In genomic region chr20:1227121-1227582, GRCh38 we compare ENCODE assay signal across 10 cellular contexts. TPM values are rescaled to one million over a fixed set of nuclear protein-coding genes. Genes with fewer than 3 reads are reported as not detected.
DNase-seq lines count a peak whose midpoint lies in the region; ATAC-seq and TF ChIP-seq lines count a peak whose summit lies in the region.
"Had no signal": no experiment of that assay in that cellular context is flagged by ENCODE, and none has a peak within 500 bp of the region (broad histone marks: within the 10 kb centered on the region; RNA-seq: fewer than 3 reads in every experiment).

No MANE protein-coding gene starts in this region.

- peaks cover 0 to 54% (median 20%) of the 10 kb centered on the region in 9 donors for H3K27me3 ChIP-seq in heart left ventricle
- peaks cover 42% of the 10 kb centered on the region for H3K27me3 ChIP-seq in hepatocyte
- H3K27me3 ChIP-seq in upper lobe of right lung = peaks cover 34% of the 10 kb centered on the region

- H3K79me2 ChIP-seq in hepatocyte = no peaks in the 10 kb centered on the region

- H2AFZ ChIP-seq in hepatocyte = no peak overlapping the region

- H3K36me3 ChIP-seq in heart left ventricle = no peaks in the 10 kb centered on the region
- H3K36me3 ChIP-seq in hepatocyte (replicated peaks; ENCODE audit: insufficient read depth, low read depth) = no peaks in the 10 kb centered on the region
- H3K36me3 ChIP-seq in upper lobe of right lung = no peaks in the 10 kb centered on the region
- H3K36me3 ChIP-seq: prostate gland had no signal

- H3K4me1 ChIP-seq in heart left ventricle (peaks cover 0 to 20% (median 11%) of the 10 kb centered on the region in 12 donors), hepatocyte (ENCODE audit: insufficient read depth) (peaks cover 7% of the 10 kb centered on the region), upper lobe of right lung (no peaks in the 10 kb centered on the region)

- H3K4me3 ChIP-seq in heart left ventricle (peak overlapping the region in 9 of 12 donors; percentile 62 to 90 (median 69)), WI38 (ENCODE audit: low read depth, low read length) (peak overlapping the region; percentile 84), hepatocyte (no peak overlapping the region), upper lobe of right lung (peak overlapping the region; percentile 62)

- 63 to 81% (median 74%) methylated on average over 14 of the region's 14 CpGs for WGBS in heart left ventricle, 4 donors
- 85% methylated on average over 14 of the region's 14 CpGs for WGBS in hepatocyte (ENCODE audit: low lambda C conversion rate, missing lambda C conversion rate)

- TF ChIP-seq POLR2A in heart left ventricle (IDR thresholded peaks at IDR 0.05) = no peak

- H3K9me3 ChIP-seq in heart left ventricle (peaks cover 0 to 4% (median 0%) of the 10 kb centered on the region in 12 donors), hepatocyte (ENCODE audit: low read depth) (no peaks in the 10 kb centered on the region), upper lobe of right lung (no peaks in the 10 kb centered on the region)
- H3K9me3 ChIP-seq: prostate gland had no signal

- peak overlapping the region; percentile 100 for H3K4me2 ChIP-seq in hepatocyte

- no peaks in the 10 kb centered on the region for H4K20me1 ChIP-seq in hepatocyte (ENCODE audit: insufficient read depth, poor library complexity, severe bottlenecking)

- intact Hi-C loops in heart left ventricle (cut with DNase I) (loop anchor here in 1 of 10 donors (10.0 kb wide), 1 partner anchor 58 kb away; no protein-coding TSS in a partner anchor), left cardiac atrium (cut with DNase I) (no loop called here), upper lobe of right lung (cut with DNase I) (no loop called here)

- ATAC-seq in heart left ventricle = no peak
- no peak for ATAC-seq in left cardiac atrium
- no peak for ATAC-seq in upper lobe of right lung
- no peak for ATAC-seq in GM19395 (IDR thresholded peaks at IDR 0.05; ENCODE audit: unreplicated experiment)

- DNase-seq in heart left ventricle (no peak), left cardiac atrium (no peak), hepatocyte (ENCODE audit: low spot score) (no peak), upper lobe of right lung (no peak), AG08396 (ENCODE audit: low spot score) (no peak), SKM-1 treated with dmso at 0.1 percent for 144 hours (lab: John Stamatoyannopoulos, UW; ENCODE audit: unreplicated experiment) (no peak)
- DNase-seq: RPMI8226 had no signal

- H3K9me2 ChIP-seq in hepatocyte (replicated peaks; ENCODE audit: insufficient read depth) = no peaks in the 10 kb centered on the region

- H3K27ac ChIP-seq in heart left ventricle (no peak overlapping the region), hepatocyte (no peak overlapping the region), upper lobe of right lung (no peak overlapping the region)
- H3K27ac ChIP-seq: prostate gland had no signal

- TF ChIP-seq CTCF in heart left ventricle (IDR thresholded peaks at IDR 0.05) = no peak
- no peak for TF ChIP-seq CTCF in WI38 (IDR thresholded peaks at IDR 0.05; ENCODE audit: low read depth, low read length)
- no peak for TF ChIP-seq CTCF in hepatocyte (IDR thresholded peaks at IDR 0.05; ENCODE audit: poor library complexity)
- no peak for TF ChIP-seq CTCF in upper lobe of right lung (IDR thresholded peaks at IDR 0.05)

RNA-seq across cellular contexts. Expression of gene RAD21L1, which starts 1.3 kb away (rescaled TPM):
- total RNA-seq in heart left ventricle (not detected), left cardiac atrium (not detected), hepatocyte (not detected in 2 replicates), upper lobe of right lung (not detected)
- polyA plus RNA-seq in heart left ventricle (not detected), hepatocyte (not detected in 2 replicates)

RNA-seq across cellular contexts. Expression of gene C20orf202, which starts 23.9 kb away (rescaled TPM):
- total RNA-seq in heart left ventricle (under 1 TPM in 8 of 9 donors, not detected in 1; 0.25 to 0.47 (median 0.32) TPM), left cardiac atrium (under 1 TPM in 1 of 2 donors, not detected in 1; 0.24 TPM), hepatocyte (1.4 and 1.6 TPM in 2 replicates), upper lobe of right lung (0.64 TPM)
- polyA plus RNA-seq in heart left ventricle (under 1 TPM; 0.21 to 0.46 TPM), hepatocyte (0.35 and 0.84 TPM in 2 replicates)
- total RNA-seq: prostate gland had no signal

RNA-seq across cellular contexts. Expression of gene SNPH, which starts 38.9 kb away (rescaled TPM):
- total RNA-seq in heart left ventricle = 10 to 100 TPM in 7 of 9 donors, 1 to 10 TPM in 2; 6.5 to 17.4 (median 11.7) TPM
- 1 to 10 TPM; 4.3 to 5.8 TPM for polyA plus RNA-seq in heart left ventricle
- 1 to 10 TPM; 4.6 to 5.5 TPM for total RNA-seq in left cardiac atrium
- total RNA-seq in hepatocyte = 3.7 and 3.9 TPM in 2 replicates
- 2.3 TPM in 2 replicates for polyA plus RNA-seq in hepatocyte
- 4.3 TPM for total RNA-seq in upper lobe of right lung

RNA-seq across cellular contexts. Expression of gene TMEM74B, which starts 42.4 kb away (rescaled TPM):
- 1 to 10 TPM in 8 of 9 donors, under 1 TPM in 1; 0.69 to 5.6 (median 1.9) TPM for total RNA-seq in heart left ventricle
- 1 to 10 TPM in 1 of 2 donors, under 1 TPM in 1; 0.55 to 6.6 TPM for polyA plus RNA-seq in heart left ventricle
- total RNA-seq in left cardiac atrium = 1 to 10 TPM; 6.4 to 6.5 TPM
- 5.2 and 9.4 TPM in 2 replicates for total RNA-seq in hepatocyte
- polyA plus RNA-seq in hepatocyte = 5.5 and 7.3 TPM in 2 replicates
- 6.1 TPM for total RNA-seq in upper lobe of right lung
